ENCODE assay signal across 2 cellular contexts in genomic region chr19:42351079-42351735, GRCh38.
TF ChIP-seq lines count a peak whose summit lies in the region.

No MANE protein-coding gene starts in this region.

TF ChIP-seq in IMR-90, 13 proteins besides CTCF, POLR2A, EP300 and RAD21:
- TF ChIP-seq NFE2L2 (IDR thresholded peaks at IDR 0.05; ENCODE audit: low read depth, low read length) (no peak), MXI1 (IDR thresholded peaks at IDR 0.05; ENCODE audit: borderline replicate concordance, low read depth, low read length) (no peak), SMC3 (IDR thresholded peaks at IDR 0.05; ENCODE audit: low read depth, low read length) (no peak), RFX5 (IDR thresholded peaks at IDR 0.05; ENCODE audit: low read depth, low read length) (no peak), ELK1 (IDR thresholded peaks at IDR 0.05; ENCODE audit: borderline replicate concordance, low read depth, low read length) (no peak), CEBPB (IDR thresholded peaks at IDR 0.05; ENCODE audit: low read depth, low read length) (no peak), MAFK (IDR thresholded peaks at IDR 0.05; ENCODE audit: low read depth, low read length) (no peak), BHLHE40 (IDR thresholded peaks at IDR 0.05; ENCODE audit: low read depth, low read length) (no peak), MAZ (IDR thresholded peaks at IDR 0.05; ENCODE audit: borderline replicate concordance, low read depth, low read length) (no peak), RCOR1 (IDR thresholded peaks at IDR 0.05; ENCODE audit: insufficient replicate concordance, low read length) (no peak), USF2 (IDR thresholded peaks at IDR 0.05; ENCODE audit: low read depth, low read length) (no peak), FOS (IDR thresholded peaks at IDR 0.05; ENCODE audit: low read depth, low read length) (no peak), CHD1 (IDR thresholded peaks at IDR 0.05; ENCODE audit: low read depth, low read length) (no peak)

TF ChIP-seq in neural cell, 6 proteins besides CTCF, POLR2A, EP300 and RAD21:
- TF ChIP-seq EZH2 (IDR thresholded peaks at IDR 0.05; ENCODE audit: borderline replicate concordance, insufficient read depth, low read length, poor library complexity, severe bottlenecking) = no peak
- TF ChIP-seq MXI1 (conservative IDR thresholded peaks at IDR 0.05; ENCODE audit: poor library complexity, severe bottlenecking) = no peak
- no peak for TF ChIP-seq SMC3 (conservative IDR thresholded peaks at IDR 0.05; ENCODE audit: poor library complexity)
- TF ChIP-seq REST (IDR thresholded peaks at IDR 0.05; ENCODE audit: borderline replicate concordance) = no peak
